ENCODE assay signal across 9 cellular contexts in genomic region chr4:127783026-127783769, GRCh38. TPM values are rescaled to one million over a fixed set of nuclear protein-coding genes. Genes with fewer than 3 reads are reported as not detected.
DNase-seq lines count a peak whose midpoint lies in the region; ATAC-seq and TF ChIP-seq lines count a peak whose summit lies in the region.
"Had no signal": no experiment of that assay in that cellular context is flagged by ENCODE, and none has a peak within 500 bp of the region (broad histone marks: within the 10 kb centered on the region; RNA-seq: fewer than 3 reads in every experiment).

No MANE protein-coding gene starts in this region.

- ATAC-seq in HG02970 (IDR thresholded peaks at IDR 0.05; ENCODE audit: low FRiP score, unreplicated experiment), result peak; percentile 17
- ATAC-seq in HG02571 (IDR thresholded peaks at IDR 0.05; ENCODE audit: unreplicated experiment), result no peak

- H3K9me3 ChIP-seq in breast epithelium (no peaks in the 10 kb centered on the region), iPS-18a (ENCODE audit: control insufficient read depth, low read depth, low read length) (no peaks in the 10 kb centered on the region)

- peaks cover 1% of the 10 kb centered on the region for H3K36me3 Mint-ChIP-seq in activated naive CD4-positive, alpha-beta T cell treated with anti-CD3 and anti-CD28 coated beads, Interleukin-2, amount 50 U/mL, for 24 hours

- intact Hi-C loops in breast epithelium (cut with DNase I; ENCODE audit: low total_unique reads), result no loop called here

- no peak overlapping the region for H3K27ac Mint-ChIP-seq in activated naive CD4-positive, alpha-beta T cell treated with anti-CD3 and anti-CD28 coated beads, Interleukin-2, amount 50 U/mL, for 24 hours

- no peaks in the 10 kb centered on the region for H3K4me1 ChIP-seq in breast epithelium
- H3K4me1 ChIP-seq in iPS-18a (ENCODE audit: control insufficient read depth, low read depth, low read length), result peaks cover 4% of the 10 kb centered on the region

- DNase-seq in activated naive CD4-positive, alpha-beta T cell treated with anti-CD3 and anti-CD28 coated beads, Interleukin-2, amount 50 U/mL, for 16 hours, result no peak
- DNase-seq in NCI-H774 (lab: John Stamatoyannopoulos, UW) (peak; percentile 26), breast epithelium (ENCODE audit: low spot score in 2 of 2) (peak; percentile 58 to 81), retinal pigment epithelial cell (ENCODE audit: low read depth) (peak; percentile 71)

- no peak for TF ChIP-seq POLR2A in breast epithelium (IDR thresholded peaks at IDR 0.05)

- TF ChIP-seq CTCF in breast epithelium (IDR thresholded peaks at IDR 0.05) (no peak), retinal pigment epithelial cell (conservative IDR thresholded peaks at IDR 0.05; ENCODE audit: low read depth, low read length) (no peak)

- H3K36me3 ChIP-seq in breast epithelium (no peaks in the 10 kb centered on the region), iPS-18a (ENCODE audit: control insufficient read depth, low read depth, low read length) (no peaks in the 10 kb centered on the region)

- H3K9me3 Mint-ChIP-seq in activated naive CD4-positive, alpha-beta T cell treated with anti-CD3 and anti-CD28 coated beads, Interleukin-2, amount 50 U/mL, for 24 hours, result peaks cover 6% of the 10 kb centered on the region

- no peaks in the 10 kb centered on the region for H3K27me3 ChIP-seq in breast epithelium
- peaks cover 49% of the 10 kb centered on the region for H3K27me3 ChIP-seq in iPS-18a (ENCODE audit: control insufficient read depth, insufficient read depth, low read length)

- H3K4me1 Mint-ChIP-seq in activated naive CD4-positive, alpha-beta T cell treated with anti-CD3 and anti-CD28 coated beads, Interleukin-2, amount 50 U/mL, for 24 hours, result peaks cover 17% of the 10 kb centered on the region

- H3K27ac ChIP-seq in breast epithelium (peak overlapping the region; percentile 88 to 95), iPS-18a (ENCODE audit: low read length) (no peak overlapping the region)

- peak overlapping the region; percentile 58 for H3K9ac ChIP-seq in iPS-18a (ENCODE audit: low read length)

- peak overlapping the region; percentile 91 for H3K4me3 Mint-ChIP-seq in activated naive CD4-positive, alpha-beta T cell treated with anti-CD3 and anti-CD28 coated beads, Interleukin-2, amount 50 U/mL, for 24 hours

- H3K4me3 ChIP-seq in breast epithelium (peak overlapping the region; percentile 53 to 84 (median 79)), iPS-18a (ENCODE audit: low read length) (peak overlapping the region; percentile 90), retinal pigment epithelial cell (ENCODE audit: low read length) (peak overlapping the region; percentile 90)

- peaks cover 39% of the 10 kb centered on the region for H3K27me3 Mint-ChIP-seq in activated naive CD4-positive, alpha-beta T cell treated with anti-CD3 and anti-CD28 coated beads, Interleukin-2, amount 50 U/mL, for 24 hours

RNA-seq across cellular contexts. Expression of gene HSPA4L, which starts 1.1 kb away (rescaled TPM):
- total RNA-seq in breast epithelium, result 10 to 100 TPM in 1 of 3 donors, 1 to 10 TPM in 2; 2.7 to 14.5 (median 7.2) TPM

RNA-seq across cellular contexts. Expression of gene SLC25A31, which starts 53.0 kb away (rescaled TPM):
- not detected for total RNA-seq in breast epithelium
- total RNA-seq: subcutaneous adipose tissue had no signal
